Comparison of ENCODE assay signal across 1 cellular context in the genomic region with DNA sequence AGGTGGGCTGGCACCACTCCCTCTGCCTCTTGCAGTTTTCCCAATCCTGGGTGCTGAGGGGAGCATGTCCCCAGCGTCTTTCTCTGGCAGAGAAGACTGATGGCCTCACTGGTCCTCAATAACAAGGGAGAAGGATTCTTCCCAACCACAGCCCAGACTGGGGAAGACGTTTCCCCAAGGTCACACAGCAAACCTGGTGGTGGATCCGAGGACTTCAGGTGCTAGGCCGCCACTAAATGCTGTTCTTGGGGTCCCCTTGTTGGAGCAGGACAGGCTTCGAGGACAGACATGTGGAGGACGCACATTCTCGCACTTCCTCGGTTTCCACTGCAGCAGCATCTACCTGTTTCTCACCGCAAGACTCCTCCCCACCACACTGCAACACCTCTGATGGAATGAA.
TF ChIP-seq lines count a peak whose summit lies in the region.

No MANE protein-coding gene starts in this region.

TF ChIP-seq in HCT116, 20 proteins besides CTCF, POLR2A, EP300 and RAD21 (continued from another document):
- TF ChIP-seq, protein P1, sequence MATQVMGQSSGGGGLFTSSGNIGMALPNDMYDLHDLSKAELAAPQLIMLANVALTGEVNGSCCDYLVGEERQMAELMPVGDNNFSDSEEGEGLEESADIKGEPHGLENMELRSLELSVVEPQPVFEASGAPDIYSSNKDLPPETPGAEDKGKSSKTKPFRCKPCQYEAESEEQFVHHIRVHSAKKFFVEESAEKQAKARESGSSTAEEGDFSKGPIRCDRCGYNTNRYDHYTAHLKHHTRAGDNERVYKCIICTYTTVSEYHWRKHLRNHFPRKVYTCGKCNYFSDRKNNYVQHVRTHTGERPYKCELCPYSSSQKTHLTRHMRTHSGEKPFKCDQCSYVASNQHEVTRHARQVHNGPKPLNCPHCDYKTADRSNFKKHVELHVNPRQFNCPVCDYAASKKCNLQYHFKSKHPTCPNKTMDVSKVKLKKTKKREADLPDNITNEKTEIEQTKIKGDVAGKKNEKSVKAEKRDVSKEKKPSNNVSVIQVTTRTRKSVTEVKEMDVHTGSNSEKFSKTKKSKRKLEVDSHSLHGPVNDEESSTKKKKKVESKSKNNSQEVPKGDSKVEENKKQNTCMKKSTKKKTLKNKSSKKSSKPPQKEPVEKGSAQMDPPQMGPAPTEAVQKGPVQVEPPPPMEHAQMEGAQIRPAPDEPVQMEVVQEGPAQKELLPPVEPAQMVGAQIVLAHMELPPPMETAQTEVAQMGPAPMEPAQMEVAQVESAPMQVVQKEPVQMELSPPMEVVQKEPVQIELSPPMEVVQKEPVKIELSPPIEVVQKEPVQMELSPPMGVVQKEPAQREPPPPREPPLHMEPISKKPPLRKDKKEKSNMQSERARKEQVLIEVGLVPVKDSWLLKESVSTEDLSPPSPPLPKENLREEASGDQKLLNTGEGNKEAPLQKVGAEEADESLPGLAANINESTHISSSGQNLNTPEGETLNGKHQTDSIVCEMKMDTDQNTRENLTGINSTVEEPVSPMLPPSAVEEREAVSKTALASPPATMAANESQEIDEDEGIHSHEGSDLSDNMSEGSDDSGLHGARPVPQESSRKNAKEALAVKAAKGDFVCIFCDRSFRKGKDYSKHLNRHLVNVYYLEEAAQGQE (IDR thresholded peaks at IDR 0.05; ENCODE audit: low read depth), result no peak
- TF ChIP-seq, protein P2, sequence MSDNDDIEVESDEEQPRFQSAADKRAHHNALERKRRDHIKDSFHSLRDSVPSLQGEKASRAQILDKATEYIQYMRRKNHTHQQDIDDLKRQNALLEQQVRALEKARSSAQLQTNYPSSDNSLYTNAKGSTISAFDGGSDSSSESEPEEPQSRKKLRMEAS (IDR thresholded peaks at IDR 0.05), result no peak
- TF ChIP-seq SRF (IDR thresholded peaks at IDR 0.05; ENCODE audit: low read depth) (no peak), EZH2phosphoT487 (IDR thresholded peaks at IDR 0.05; ENCODE audit: borderline replicate concordance) (no peak), ZNF274 (IDR thresholded peaks at IDR 0.05; ENCODE audit: low read depth, low read length) (no peak), SIN3A (IDR thresholded peaks at IDR 0.05; ENCODE audit: low read depth) (no peak), ELF1 (IDR thresholded peaks at IDR 0.05; ENCODE audit: borderline replicate concordance, low read depth) (no peak), CBX3 (IDR thresholded peaks at IDR 0.05; ENCODE audit: low read depth) (no peak)
- TF ChIP-seq, protein P3, sequence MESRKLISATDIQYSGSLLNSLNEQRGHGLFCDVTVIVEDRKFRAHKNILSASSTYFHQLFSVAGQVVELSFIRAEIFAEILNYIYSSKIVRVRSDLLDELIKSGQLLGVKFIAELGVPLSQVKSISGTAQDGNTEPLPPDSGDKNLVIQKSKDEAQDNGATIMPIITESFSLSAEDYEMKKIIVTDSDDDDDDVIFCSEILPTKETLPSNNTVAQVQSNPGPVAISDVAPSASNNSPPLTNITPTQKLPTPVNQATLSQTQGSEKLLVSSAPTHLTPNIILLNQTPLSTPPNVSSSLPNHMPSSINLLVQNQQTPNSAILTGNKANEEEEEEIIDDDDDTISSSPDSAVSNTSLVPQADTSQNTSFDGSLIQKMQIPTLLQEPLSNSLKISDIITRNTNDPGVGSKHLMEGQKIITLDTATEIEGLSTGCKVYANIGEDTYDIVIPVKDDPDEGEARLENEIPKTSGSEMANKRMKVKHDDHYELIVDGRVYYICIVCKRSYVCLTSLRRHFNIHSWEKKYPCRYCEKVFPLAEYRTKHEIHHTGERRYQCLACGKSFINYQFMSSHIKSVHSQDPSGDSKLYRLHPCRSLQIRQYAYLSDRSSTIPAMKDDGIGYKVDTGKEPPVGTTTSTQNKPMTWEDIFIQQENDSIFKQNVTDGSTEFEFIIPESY (IDR thresholded peaks at IDR 0.05; ENCODE audit: extremely low read depth, insufficient replicate concordance, low read length), result no peak
- TF ChIP-seq, protein P4, sequence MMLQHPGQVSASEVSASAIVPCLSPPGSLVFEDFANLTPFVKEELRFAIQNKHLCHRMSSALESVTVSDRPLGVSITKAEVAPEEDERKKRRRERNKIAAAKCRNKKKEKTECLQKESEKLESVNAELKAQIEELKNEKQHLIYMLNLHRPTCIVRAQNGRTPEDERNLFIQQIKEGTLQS (IDR thresholded peaks at IDR 0.05), result no peak
TF ChIP-seq in HCT116: peak in this region for 0.
